ENCODE assay signal across 9 cellular contexts in genomic region chr5:150043657-150044333, GRCh38. TPM values are rescaled to one million over a fixed set of nuclear protein-coding genes. Genes with fewer than 3 reads are reported as not detected.
DNase-seq lines count a peak whose midpoint lies in the region; FAIRE-seq and TF ChIP-seq lines count a peak whose summit lies in the region.
"Had no signal": no experiment of that assay in that cellular context is flagged by ENCODE, and none has a peak within 500 bp of the region (broad histone marks: within the 10 kb centered on the region; RNA-seq: fewer than 3 reads in every experiment).

No MANE protein-coding gene starts in this region.

- H4K8ac ChIP-seq in trophoblast cell (ENCODE audit: low read depth, low read length) = no peak overlapping the region

- peaks cover 49% of the 10 kb centered on the region for H3K36me3 Mint-ChIP-seq in T-helper 1 cell treated with Interleukin-12 subunit alpha and Interleukin-12 subunit beta and Interleukin-4 antibody, amounts not matched to agents 30 μg/mL and 1 μg/mL, for 36 hours (ENCODE audit: low read depth)

- CTCF ChIA-PET in endothelial cell of umbilical vein (lab: Charles Lee) = interaction anchor here (0.7 to 1.2 kb wide), 5 partner anchors 9 to 174 kb away, joined by 3 to 7 read pairs (median 3); no protein-coding TSS in a partner anchor

- TF ChIP-seq CTCF in endothelial cell of umbilical vein (IDR thresholded peaks at IDR 0.05; ENCODE audit: extremely low read depth in 1 of 2, insufficient read depth in 1 of 2, low read depth in 1 of 2, low read length in 2 of 2) = no peak

- BruUV-seq in endothelial cell of umbilical vein (replicated peaks; lab: Mats Ljungman, UMichigan) = no TSS peak

- H3K9me3 Mint-ChIP-seq in T-helper 1 cell treated with Interleukin-12 subunit alpha and Interleukin-12 subunit beta and Interleukin-4 antibody, amounts not matched to agents 30 μg/mL and 1 μg/mL, for 36 hours = no peaks in the 10 kb centered on the region

- H3K4me3 ChIP-seq in SJSA1 = no peak overlapping the region
- H3K4me3 ChIP-seq in endothelial cell of umbilical vein (replicated peaks in 1 of 3; ENCODE audit: insufficient read depth in 1 of 3, low read depth in 1 of 3, low read length in 3 of 3) = no peak overlapping the region
- H3K4me3 ChIP-seq in trophoblast cell (ENCODE audit: low read depth, low read length) = no peak overlapping the region

- no peak overlapping the region for H2AK5ac ChIP-seq in trophoblast cell (ENCODE audit: low read length)

- H2BK12ac ChIP-seq in trophoblast cell (ENCODE audit: low read length) = no peak overlapping the region

- no peak overlapping the region for H4K12ac ChIP-seq in trophoblast cell (ENCODE audit: low read depth, low read length)

- no peak overlapping the region for H3K4me3 Mint-ChIP-seq in T-helper 1 cell treated with Interleukin-12 subunit alpha and Interleukin-12 subunit beta and Interleukin-4 antibody, amounts not matched to agents 30 μg/mL and 1 μg/mL, for 36 hours

- H3K79me1 ChIP-seq in trophoblast cell (ENCODE audit: low read length) = no peaks in the 10 kb centered on the region

- H4K20me1 ChIP-seq in endothelial cell of umbilical vein (replicated peaks; ENCODE audit: control insufficient read depth, extremely low read depth, insufficient read depth, low read length) = no peaks in the 10 kb centered on the region

- H3K27ac ChIP-seq in SJSA1 (peak overlapping the region; percentile 67), endothelial cell of umbilical vein (ENCODE audit: insufficient read depth, low read depth, low read length) (peak overlapping the region; percentile 58), trophoblast cell (ENCODE audit: low read depth, low read length) (no peak overlapping the region)
- H3K27ac ChIP-seq: 22Rv1 had no signal

- H3K9me1 ChIP-seq in endothelial cell of umbilical vein (replicated peaks; ENCODE audit: control insufficient read depth, extremely low read depth, insufficient read depth, low read length) = no peaks in the 10 kb centered on the region

- H3K4me2 ChIP-seq in endothelial cell of umbilical vein (ENCODE audit: insufficient read depth, low read length) (peak overlapping the region; percentile 75), trophoblast cell (ENCODE audit: low read length) (no peak overlapping the region)

- H3K14ac ChIP-seq in trophoblast cell (ENCODE audit: low read length) = no peak overlapping the region

- H2AFZ ChIP-seq in endothelial cell of umbilical vein (ENCODE audit: low read depth, low read length) (no peak overlapping the region), trophoblast cell (ENCODE audit: insufficient read depth, low read length, poor library complexity) (no peak overlapping the region)

- no peak overlapping the region for H4K91ac ChIP-seq in trophoblast cell (ENCODE audit: low read depth, low read length)

- H3K36me3 ChIP-seq in SJSA1 (peaks cover 99% of the 10 kb centered on the region), endothelial cell of umbilical vein (ENCODE audit: control insufficient read depth in 2 of 2, extremely low read depth in 1 of 2, insufficient read depth in 2 of 2, low read length in 2 of 2) (peaks cover 23 to 48% of the 10 kb centered on the region in 2 experiments), trophoblast cell (ENCODE audit: control insufficient read depth in 1 of 2, insufficient read depth in 2 of 2, low read length in 2 of 2) (peaks cover 36 to 57% of the 10 kb centered on the region in 2 experiments)

- peaks cover 15% of the 10 kb centered on the region for H3K4me1 Mint-ChIP-seq in T-helper 1 cell treated with Interleukin-12 subunit alpha and Interleukin-12 subunit beta and Interleukin-4 antibody, amounts not matched to agents 30 μg/mL and 1 μg/mL, for 36 hours (ENCODE audit: low read depth)

- TF ChIP-seq POLR2A in endothelial cell of umbilical vein (IDR thresholded peaks at IDR 0.05; ENCODE audit: low read depth, low read length) = no peak

- H3K9me3 ChIP-seq in SJSA1 (replicated peaks) (no peaks in the 10 kb centered on the region), endothelial cell of umbilical vein (replicated peaks; ENCODE audit: control insufficient read depth, insufficient read depth, low read length) (no peaks in the 10 kb centered on the region), trophoblast cell (ENCODE audit: insufficient read depth, low read depth, low read length) (no peaks in the 10 kb centered on the region)

- POLR2A ChIA-PET in endothelial cell of umbilical vein (lab: Charles Lee) = no interaction called here

- H2BK5ac ChIP-seq in trophoblast cell (ENCODE audit: low read depth, low read length, poor library complexity) = no peak overlapping the region

- H3K27me3 Mint-ChIP-seq in T-helper 1 cell treated with Interleukin-12 subunit alpha and Interleukin-12 subunit beta and Interleukin-4 antibody, amounts not matched to agents 30 μg/mL and 1 μg/mL, for 36 hours (ENCODE audit: low read depth) = no peaks in the 10 kb centered on the region

- FAIRE-seq in endothelial cell of umbilical vein (lab: Jason Lieb, UNC) = no peak

- no peak overlapping the region for H3K4ac ChIP-seq in trophoblast cell (ENCODE audit: low read depth, low read length)

- intact Hi-C loops in endothelial cell of umbilical vein (cut with micrococcal nuclease) = loop anchor here (1.0 kb wide), 2 partner anchors 21 to 42 kb away; no protein-coding TSS in a partner anchor

- peak overlapping the region; percentile 50 for H3K27ac Mint-ChIP-seq in T-helper 1 cell treated with Interleukin-12 subunit alpha and Interleukin-12 subunit beta and Interleukin-4 antibody, amounts not matched to agents 30 μg/mL and 1 μg/mL, for 36 hours

- H3K79me2 ChIP-seq in endothelial cell of umbilical vein (ENCODE audit: control insufficient read depth, insufficient read depth, low read length) = no peaks in the 10 kb centered on the region
- no peaks in the 10 kb centered on the region for H3K79me2 ChIP-seq in trophoblast cell (ENCODE audit: control insufficient read depth, insufficient read depth, low read length, poor library complexity)

- H3K23ac ChIP-seq in trophoblast cell (ENCODE audit: low read length) = peak overlapping the region; percentile 45

- DNase-seq in T-helper 1 cell (no peak), SJSA1 (ENCODE audit: low read depth in 1 of 2, low spot score in 2 of 2) (no peak), endothelial cell of umbilical vein (ENCODE audit: low read depth, low spot score) (no peak), trophoblast cell (no peak), NCI-H1048 (lab: John Stamatoyannopoulos, UW) (no peak), NCI-H510A (lab: John Stamatoyannopoulos, UW) (no peak), GM19240 (ENCODE audit: insufficient read length, low spot score) (no peak)

- H3K27me3 ChIP-seq in SJSA1 (replicated peaks) = no peaks in the 10 kb centered on the region
- no peaks in the 10 kb centered on the region for H3K27me3 ChIP-seq in endothelial cell of umbilical vein (ENCODE audit: control insufficient read depth in 2 of 2, insufficient read depth in 2 of 2, low read length in 2 of 2)
- no peaks in the 10 kb centered on the region for H3K27me3 ChIP-seq in trophoblast cell (ENCODE audit: insufficient read depth, low read length)

- no peak overlapping the region for H3K18ac ChIP-seq in trophoblast cell (ENCODE audit: low read length)

- dilution Hi-C loops in endothelial cell of umbilical vein (cut with MboI; ENCODE audit: extremely low pct_ligation_motif_present, low sequenced_read_pairs) = no loop called here

- peak overlapping the region; percentile 19 for H3K9ac ChIP-seq in endothelial cell of umbilical vein (replicated peaks; ENCODE audit: extremely low read depth, insufficient read depth, low read length)
- no peak overlapping the region for H3K9ac ChIP-seq in trophoblast cell (ENCODE audit: low read length)

- no CpG with 5 or more reads among the region's 4 CpGs for WGBS in trophoblast cell (ENCODE audit: extremely low coverage, insufficient coverage, insufficient read length)

- H3K4me1 ChIP-seq in SJSA1 (replicated peaks) (peaks cover 30% of the 10 kb centered on the region), endothelial cell of umbilical vein (ENCODE audit: control insufficient read depth, extremely low read depth, insufficient read depth, low read length) (peaks cover 21% of the 10 kb centered on the region), trophoblast cell (ENCODE audit: control insufficient read depth in 1 of 2, insufficient read depth in 2 of 2, low read length in 2 of 2) (no peaks in the 10 kb centered on the region)

- no peak overlapping the region for H2BK120ac ChIP-seq in trophoblast cell (ENCODE audit: insufficient read depth, low read length, poor library complexity)

RNA-seq across cellular contexts. Expression of gene CSF1R, which starts 42.6 kb away (rescaled TPM):
- 1.2 TPM in 1 of 2 replicates, not detected in the other for total RNA-seq in SJSA1 (2014; rRNA removed; shearing (Covaris generic))
- not detected in 2 replicates for total RNA-seq in endothelial cell of umbilical vein
- polyA plus RNA-seq in endothelial cell of umbilical vein = not detected in 2 replicates
- not detected in 2 replicates for polyA plus RNA-seq in endothelial cell of umbilical vein (2011; cell fraction: cytosol; rRNA removed)
- not detected in 2 replicates for polyA plus RNA-seq in endothelial cell of umbilical vein (2011; cell fraction: nucleus; rRNA removed)
- not detected in 2 replicates for polyA plus RNA-seq in endothelial cell of umbilical vein (2012)
- not detected in 2 replicates for polyA minus RNA-seq in endothelial cell of umbilical vein
- not detected for polyA minus RNA-seq in endothelial cell of umbilical vein (2011; cell fraction: cytosol; rRNA and poly(A)+ RNA removed)
- not detected in 2 replicates for polyA minus RNA-seq in endothelial cell of umbilical vein (2011; cell fraction: nucleus; rRNA and poly(A)+ RNA removed)
- 42.3 and 43.7 TPM in 2 replicates for polyA plus RNA-seq in trophoblast cell (2013)

RNA-seq across cellular contexts. Expression of gene HMGXB3, which starts 43.3 kb away (rescaled TPM):
- total RNA-seq in SJSA1 (2014; rRNA removed; shearing (Covaris generic)) = 46.6 and 65.8 TPM in 2 replicates
- 43.0 and 52.6 TPM in 2 replicates for total RNA-seq in endothelial cell of umbilical vein
- 34.8 and 38.3 TPM in 2 replicates for polyA plus RNA-seq in endothelial cell of umbilical vein
- 21.7 and 24.9 TPM in 2 replicates for polyA plus RNA-seq in endothelial cell of umbilical vein (2011; cell fraction: cytosol; rRNA removed)
- polyA plus RNA-seq in endothelial cell of umbilical vein (2011; cell fraction: nucleus; rRNA removed) = 114 TPM in 2 replicates
- polyA plus RNA-seq in endothelial cell of umbilical vein (2012) = 22.4 and 28.7 TPM in 2 replicates
- 62.7 and 70.4 TPM in 2 replicates for polyA minus RNA-seq in endothelial cell of umbilical vein
- polyA minus RNA-seq in endothelial cell of umbilical vein (2011; cell fraction: cytosol; rRNA and poly(A)+ RNA removed) = 30.9 TPM
- polyA minus RNA-seq in endothelial cell of umbilical vein (2011; cell fraction: nucleus; rRNA and poly(A)+ RNA removed) = 52.1 and 57.0 TPM in 2 replicates
- 22.9 and 23.8 TPM in 2 replicates for polyA plus RNA-seq in trophoblast cell (2013)

RNA-seq across cellular contexts. Expression of gene TIGD6, which starts 43.3 kb away (rescaled TPM):
- 5.3 and 10.0 TPM in 2 replicates for total RNA-seq in SJSA1 (2014; rRNA removed; shearing (Covaris generic))
- total RNA-seq in endothelial cell of umbilical vein = 3.6 and 4.1 TPM in 2 replicates
- polyA plus RNA-seq in endothelial cell of umbilical vein = 5.0 and 5.4 TPM in 2 replicates
- polyA plus RNA-seq in endothelial cell of umbilical vein (2011; cell fraction: cytosol; rRNA removed) = 2.9 and 3.7 TPM in 2 replicates
- polyA plus RNA-seq in endothelial cell of umbilical vein (2011; cell fraction: nucleus; rRNA removed) = 4.4 and 5.5 TPM in 2 replicates
- 2.7 and 3.9 TPM in 2 replicates for polyA plus RNA-seq in endothelial cell of umbilical vein (2012)
- 13.5 and 17.0 TPM in 2 replicates for polyA minus RNA-seq in endothelial cell of umbilical vein
- polyA minus RNA-seq in endothelial cell of umbilical vein (2011; cell fraction: cytosol; rRNA and poly(A)+ RNA removed) = 2.9 TPM
- polyA minus RNA-seq in endothelial cell of umbilical vein (2011; cell fraction: nucleus; rRNA and poly(A)+ RNA removed) = 7.1 and 15.4 TPM in 2 replicates
- 3.6 and 3.8 TPM in 2 replicates for polyA plus RNA-seq in trophoblast cell (2013)
